1 cellular context compared by ENCODE assay signal in genomic region chr11:34601085-34601444, GRCh38.
TF ChIP-seq lines count a peak whose summit lies in the region.

No MANE protein-coding gene starts in this region.

TF ChIP-seq in IMR-90, 13 proteins besides CTCF, POLR2A, EP300 and RAD21 (continued from another document):
- no peak for TF ChIP-seq CEBPB (IDR thresholded peaks at IDR 0.05; ENCODE audit: low read depth, low read length)
